In genomic region chr1:18612088-18612487, GRCh38 we compare ENCODE assay signal across 1 cellular context.
TF ChIP-seq lines count a peak whose summit lies in the region.

No MANE protein-coding gene starts in this region.

TF ChIP-seq in HepG2, 621 proteins besides CTCF, POLR2A, EP300 and RAD21 (continued from another document):
- TF ChIP-seq, protein P1, sequence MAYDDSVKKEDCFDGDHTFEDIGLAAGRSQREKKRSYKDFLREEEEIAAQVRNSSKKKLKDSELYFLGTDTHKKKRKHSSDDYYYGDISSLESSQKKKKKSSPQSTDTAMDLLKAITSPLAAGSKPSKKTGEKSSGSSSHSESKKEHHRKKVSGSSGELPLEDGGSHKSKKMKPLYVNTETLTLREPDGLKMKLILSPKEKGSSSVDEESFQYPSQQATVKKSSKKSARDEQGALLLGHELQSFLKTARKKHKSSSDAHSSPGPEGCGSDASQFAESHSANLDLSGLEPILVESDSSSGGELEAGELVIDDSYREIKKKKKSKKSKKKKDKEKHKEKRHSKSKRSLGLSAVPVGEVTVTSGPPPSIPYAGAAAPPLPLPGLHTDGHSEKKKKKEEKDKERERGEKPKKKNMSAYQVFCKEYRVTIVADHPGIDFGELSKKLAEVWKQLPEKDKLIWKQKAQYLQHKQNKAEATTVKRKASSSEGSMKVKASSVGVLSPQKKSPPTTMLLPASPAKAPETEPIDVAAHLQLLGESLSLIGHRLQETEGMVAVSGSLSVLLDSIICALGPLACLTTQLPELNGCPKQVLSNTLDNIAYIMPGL (CRISPR knock-in tag; IDR thresholded peaks at IDR 0.05; ENCODE audit: borderline replicate concordance in 1 of 2, low read depth in 1 of 2): no peak
- TF ChIP-seq JARID2 (CRISPR knock-in tag; IDR thresholded peaks at IDR 0.05; ENCODE audit: insufficient replicate concordance) (no peak), NFYB (CRISPR knock-in tag; IDR thresholded peaks at IDR 0.05) (no peak), MED1 (CRISPR knock-in tag; IDR thresholded peaks at IDR 0.05) (no peak), GTF3A (CRISPR knock-in tag; conservative IDR thresholded peaks at IDR 0.05) (no peak), SALL1 (CRISPR knock-in tag; IDR thresholded peaks at IDR 0.05) (no peak), ZFP1 (CRISPR knock-in tag; IDR thresholded peaks at IDR 0.05) (no peak), JDP2 (CRISPR knock-in tag; IDR thresholded peaks at IDR 0.05; ENCODE audit: borderline replicate concordance) (no peak), ARNTL (CRISPR knock-in tag; IDR thresholded peaks at IDR 0.05) (no peak), ZNF777 (CRISPR knock-in tag; IDR thresholded peaks at IDR 0.05) (no peak)
- TF ChIP-seq, protein P2, sequence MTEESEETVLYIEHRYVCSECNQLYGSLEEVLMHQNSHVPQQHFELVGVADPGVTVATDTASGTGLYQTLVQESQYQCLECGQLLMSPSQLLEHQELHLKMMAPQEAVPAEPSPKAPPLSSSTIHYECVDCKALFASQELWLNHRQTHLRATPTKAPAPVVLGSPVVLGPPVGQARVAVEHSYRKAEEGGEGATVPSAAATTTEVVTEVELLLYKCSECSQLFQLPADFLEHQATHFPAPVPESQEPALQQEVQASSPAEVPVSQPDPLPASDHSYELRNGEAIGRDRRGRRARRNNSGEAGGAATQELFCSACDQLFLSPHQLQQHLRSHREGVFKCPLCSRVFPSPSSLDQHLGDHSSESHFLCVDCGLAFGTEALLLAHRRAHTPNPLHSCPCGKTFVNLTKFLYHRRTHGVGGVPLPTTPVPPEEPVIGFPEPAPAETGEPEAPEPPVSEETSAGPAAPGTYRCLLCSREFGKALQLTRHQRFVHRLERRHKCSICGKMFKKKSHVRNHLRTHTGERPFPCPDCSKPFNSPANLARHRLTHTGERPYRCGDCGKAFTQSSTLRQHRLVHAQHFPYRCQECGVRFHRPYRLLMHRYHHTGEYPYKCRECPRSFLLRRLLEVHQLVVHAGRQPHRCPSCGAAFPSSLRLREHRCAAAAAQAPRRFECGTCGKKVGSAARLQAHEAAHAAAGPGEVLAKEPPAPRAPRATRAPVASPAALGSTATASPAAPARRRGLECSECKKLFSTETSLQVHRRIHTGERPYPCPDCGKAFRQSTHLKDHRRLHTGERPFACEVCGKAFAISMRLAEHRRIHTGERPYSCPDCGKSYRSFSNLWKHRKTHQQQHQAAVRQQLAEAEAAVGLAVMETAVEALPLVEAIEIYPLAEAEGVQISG (CRISPR knock-in tag; IDR thresholded peaks at IDR 0.05): no peak
- TF ChIP-seq, protein P3, sequence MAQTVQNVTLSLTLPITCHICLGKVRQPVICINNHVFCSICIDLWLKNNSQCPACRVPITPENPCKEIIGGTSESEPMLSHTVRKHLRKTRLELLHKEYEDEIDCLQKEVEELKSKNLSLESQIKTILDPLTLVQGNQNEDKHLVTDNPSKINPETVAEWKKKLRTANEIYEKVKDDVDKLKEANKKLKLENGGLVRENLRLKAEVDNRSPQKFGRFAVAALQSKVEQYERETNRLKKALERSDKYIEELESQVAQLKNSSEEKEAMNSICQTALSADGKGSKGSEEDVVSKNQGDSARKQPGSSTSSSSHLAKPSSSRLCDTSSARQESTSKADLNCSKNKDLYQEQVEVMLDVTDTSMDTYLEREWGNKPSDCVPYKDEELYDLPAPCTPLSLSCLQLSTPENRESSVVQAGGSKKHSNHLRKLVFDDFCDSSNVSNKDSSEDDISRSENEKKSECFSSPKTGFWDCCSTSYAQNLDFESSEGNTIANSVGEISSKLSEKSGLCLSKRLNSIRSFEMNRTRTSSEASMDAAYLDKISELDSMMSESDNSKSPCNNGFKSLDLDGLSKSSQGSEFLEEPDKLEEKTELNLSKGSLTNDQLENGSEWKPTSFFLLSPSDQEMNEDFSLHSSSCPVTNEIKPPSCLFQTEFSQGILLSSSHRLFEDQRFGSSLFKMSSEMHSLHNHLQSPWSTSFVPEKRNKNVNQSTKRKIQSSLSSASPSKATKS (CRISPR knock-in tag; IDR thresholded peaks at IDR 0.05): no peak
